9 cellular contexts compared by ENCODE assay signal in genomic region chr6:31727717-31728671, GRCh38. TPM values are rescaled to one million over a fixed set of nuclear protein-coding genes. Genes with fewer than 3 reads are reported as not detected.
DNase-seq lines count a peak whose midpoint lies in the region; ATAC-seq and TF ChIP-seq lines count a peak whose summit lies in the region.
"Had no signal": no experiment of that assay in that cellular context is flagged by ENCODE, and none has a peak within 500 bp of the region (broad histone marks: within the 10 kb centered on the region; RNA-seq: fewer than 3 reads in every experiment).

No MANE protein-coding gene starts in this region.

- peaks cover 50% of the 10 kb centered on the region for H3K36me3 ChIP-seq in lower lobe of right lung
- peaks cover 14 to 50% (median 28%) of the 10 kb centered on the region in 4 donors for H3K36me3 ChIP-seq in upper lobe of left lung

- H3K27ac Mint-ChIP-seq in activated naive CD4-positive, alpha-beta T cell treated with anti-CD3 and anti-CD28 coated beads, Interleukin-2, amount 10 ng/mL, durations not matched to agents 7 days and 5 days: peak overlapping the region; percentile 90
- peak overlapping the region; percentile 61 for H3K27ac Mint-ChIP-seq in activated naive CD8-positive, alpha-beta T cell treated with anti-CD3 and anti-CD28 coated beads for 36 hours

- H3K27me3 ChIP-seq in lower lobe of right lung (ENCODE audit: low read depth) (no peaks in the 10 kb centered on the region), upper lobe of left lung (no peaks in the 10 kb centered on the region)

- CTCF ChIA-PET in activated naive CD4-positive, alpha-beta T cell treated with anti-CD3 and anti-CD28 coated beads, Interleukin-2, amount 10 ng/mL, durations not matched to agents 7 days and 5 days (lab: Charles Lee): interaction anchor here (1.4 to 2.7 kb wide), 7 partner anchors 10 to 103 kb away, joined by 5 to 16 read pairs (median 9); partner anchors contain the start of genes ABHD16A, HSPA1A, HSPA1L and LSM2

- no peaks in the 10 kb centered on the region for H3K27me3 Mint-ChIP-seq in activated naive CD4-positive, alpha-beta T cell treated with anti-CD3 and anti-CD28 coated beads, Interleukin-2, amount 10 ng/mL, durations not matched to agents 7 days and 5 days
- H3K27me3 Mint-ChIP-seq in activated naive CD8-positive, alpha-beta T cell treated with anti-CD3 and anti-CD28 coated beads for 36 hours: no peaks in the 10 kb centered on the region

- H3K27ac ChIP-seq in lower lobe of right lung (peak overlapping the region; percentile 93), upper lobe of left lung (peak overlapping the region; percentile 87 to 99 (median 94))

- WGBS in upper lobe of left lung, 2 donors: 77% methylated on average over 20 to 41 of the region's 41 CpGs

- no peak for TF ChIP-seq EP300 in upper lobe of left lung (IDR thresholded peaks at IDR 0.05)

- peaks cover 63% of the 10 kb centered on the region for H3K4me1 ChIP-seq in lower lobe of right lung
- peaks cover 30 to 69% (median 55%) of the 10 kb centered on the region in 4 donors for H3K4me1 ChIP-seq in upper lobe of left lung

- DNase-seq in activated naive CD4-positive, alpha-beta T cell treated with anti-CD3 and anti-CD28 coated beads, Interleukin-2, amount 10 ng/mL, durations not matched to agents 7 days and 5 days: no peak
- no peak for DNase-seq in activated naive CD4-positive, alpha-beta T cell (lab: John Stamatoyannopoulos, UW)
- DNase-seq in activated naive CD8-positive, alpha-beta T cell treated with anti-CD3 and anti-CD28 coated beads for 36 hours: no peak
- DNase-seq in lower lobe of right lung (no peak), upper lobe of left lung (peak in 1 of 2 donors; percentile 84), midbrain (lab: John Stamatoyannopoulos, UW) (no peak), DMS79 treated with DMSO at 0.1 percent for 48 hours (lab: John Stamatoyannopoulos, UW) (no peak)
- DNase-seq in effector CD8-positive, alpha-beta T cell (lab: John Stamatoyannopoulos, UW): no peak

- peaks cover 71% of the 10 kb centered on the region for H3K4me1 Mint-ChIP-seq in activated naive CD4-positive, alpha-beta T cell treated with anti-CD3 and anti-CD28 coated beads, Interleukin-2, amount 10 ng/mL, durations not matched to agents 7 days and 5 days
- peaks cover 40% of the 10 kb centered on the region for H3K4me1 Mint-ChIP-seq in activated naive CD8-positive, alpha-beta T cell treated with anti-CD3 and anti-CD28 coated beads for 36 hours

- TF ChIP-seq POLR2A in upper lobe of left lung (IDR thresholded peaks at IDR 0.05): no peak

- peaks cover 47% of the 10 kb centered on the region for H3K36me3 Mint-ChIP-seq in activated naive CD4-positive, alpha-beta T cell treated with anti-CD3 and anti-CD28 coated beads, Interleukin-2, amount 10 ng/mL, durations not matched to agents 7 days and 5 days
- peaks cover 22% of the 10 kb centered on the region for H3K36me3 Mint-ChIP-seq in activated naive CD8-positive, alpha-beta T cell treated with anti-CD3 and anti-CD28 coated beads for 36 hours

- peak overlapping the region; percentile 88 for H3K4me3 Mint-ChIP-seq in activated naive CD4-positive, alpha-beta T cell treated with anti-CD3 and anti-CD28 coated beads, Interleukin-2, amount 10 ng/mL, durations not matched to agents 7 days and 5 days
- no peak overlapping the region for H3K4me3 Mint-ChIP-seq in activated naive CD8-positive, alpha-beta T cell treated with anti-CD3 and anti-CD28 coated beads for 36 hours

- TF ChIP-seq CTCF in lower lobe of right lung (IDR thresholded peaks at IDR 0.05) (no peak), upper lobe of left lung (IDR thresholded peaks at IDR 0.05) (no peak)

- peak overlapping the region; percentile 91 for H3K4me3 ChIP-seq in lower lobe of right lung
- peak overlapping the region in 3 of 4 donors; percentile 76 to 84 (median 80) for H3K4me3 ChIP-seq in upper lobe of left lung

- ATAC-seq in lower lobe of right lung: no peak
- ATAC-seq in upper lobe of left lung (ENCODE audit: low FRiP score in 2 of 2): no peak

- no peaks in the 10 kb centered on the region for H3K9me3 Mint-ChIP-seq in activated naive CD4-positive, alpha-beta T cell treated with anti-CD3 and anti-CD28 coated beads, Interleukin-2, amount 10 ng/mL, durations not matched to agents 7 days and 5 days
- no peaks in the 10 kb centered on the region for H3K9me3 Mint-ChIP-seq in activated naive CD8-positive, alpha-beta T cell treated with anti-CD3 and anti-CD28 coated beads for 36 hours

- intact Hi-C loops in lower lobe of right lung (cut with DNase I): no loop called here

- H3K9me3 ChIP-seq in lower lobe of right lung (no peaks in the 10 kb centered on the region), upper lobe of left lung (no peaks in the 10 kb centered on the region)

RNA-seq across cellular contexts. Expression of gene DDAH2, which starts 1.1 kb away (rescaled TPM):
- total RNA-seq in activated naive CD8-positive, alpha-beta T cell treated with anti-CD3 and anti-CD28 coated beads for 36 hours: 1 to 10 TPM; 3.5 to 3.8 TPM
- total RNA-seq in lower lobe of right lung: 67.0 TPM
- total RNA-seq in upper lobe of left lung: 100 to 1,000 TPM in 2 of 6 donors, 10 to 100 TPM in 4; 46.6 to 157 (median 83.7) TPM

RNA-seq across cellular contexts. Expression of gene MPIG6B, which starts 4.8 kb away (rescaled TPM):
- under 1 TPM; 0.16 to 0.56 TPM for total RNA-seq in activated naive CD8-positive, alpha-beta T cell treated with anti-CD3 and anti-CD28 coated beads for 36 hours
- total RNA-seq in lower lobe of right lung: 2.6 TPM
- total RNA-seq in upper lobe of left lung: 1 to 10 TPM in 3 of 6 donors, under 1 TPM in 2, not detected in 1; 0.30 to 4.1 (median 1.2) TPM
- total RNA-seq: Daoy had no signal

RNA-seq across cellular contexts. Expression of gene LY6G6C, which starts 6.4 kb away (rescaled TPM):
- total RNA-seq in activated naive CD8-positive, alpha-beta T cell treated with anti-CD3 and anti-CD28 coated beads for 36 hours: not detected
- not detected for total RNA-seq in lower lobe of right lung
- total RNA-seq in upper lobe of left lung: under 1 TPM in 1 of 6 donors, not detected in 5; 0.23 TPM
- total RNA-seq: Daoy had no signal

RNA-seq across cellular contexts. Expression of gene CLIC1, which starts 8.3 kb away (rescaled TPM):
- 100 to 1,000 TPM; 328 to 329 TPM for total RNA-seq in activated naive CD8-positive, alpha-beta T cell treated with anti-CD3 and anti-CD28 coated beads for 36 hours
- total RNA-seq in lower lobe of right lung (310 TPM), upper lobe of left lung (100 to 1,000 TPM; 138 to 497 (median 277) TPM)

RNA-seq across cellular contexts. Expression of gene MSH5, which starts 11.8 kb away (rescaled TPM):
- 10 to 100 TPM; 48.1 to 53.4 TPM for total RNA-seq in activated naive CD8-positive, alpha-beta T cell treated with anti-CD3 and anti-CD28 coated beads for 36 hours
- total RNA-seq in lower lobe of right lung: 14.9 TPM
- 10 to 100 TPM in 4 of 6 donors, 1 to 10 TPM in 2; 7.3 to 52.4 (median 13.1) TPM for total RNA-seq in upper lobe of left lung

Comparison
In these comparisons a context has a peak if more than half of its experiments do, and no peak if none do; other contexts are left out.
1. RNA of gene DDAH2, which starts 1.1 kb away (total RNA-seq): 46.6 to 157 TPM in upper lobe of left lung and 67.0 TPM in lower lobe of right lung (single experiment); 3.5 to 3.8 TPM in activated naive CD8-positive, alpha-beta T cell treated with anti-CD3 and anti-CD28 coated beads for 36 hours; every median in the first group is over 4 times any median in the second.